In genomic region chr15:98384328-98385029, GRCh38 we compare ENCODE assay signal across 31 cellular contexts.
"Had no signal": no experiment of that assay in that cellular context is flagged by ENCODE, and none has a peak within 500 bp of the region (broad histone marks: within the 10 kb centered on the region; RNA-seq: fewer than 3 reads in every experiment).

No MANE protein-coding gene starts in this region.

- H3K36me3 ChIP-seq: adrenal gland, brain microvascular endothelial cell, SJSA1, WERI-Rb-1 had no signal

- H3K9me3 ChIP-seq: adrenal gland, SK-N-SH had no signal

- ATAC-seq: activated CD8-positive, alpha-beta T cell treated with anti-CD3 and anti-CD28 coated beads for 36 hours; activated naive CD4-positive, alpha-beta T cell treated with anti-CD3 and anti-CD28 coated beads, Interleukin-2, amount 50 U/mL, for 72 hours; activated T-cell treated with anti-CD3 and anti-CD28 coated beads, Interleukin-2, amount 50 U/mL, for 72 hours had no signal

- H3K36me3 Mint-ChIP-seq: activated naive CD4-positive, alpha-beta T cell treated with anti-CD3 and anti-CD28 coated beads, Interleukin-2, amount 50 U/mL, for 72 hours had no signal

- H3K27ac ChIP-seq: adrenal gland, brain microvascular endothelial cell, SJSA1, WERI-Rb-1 had no signal

- H3K4me1 ChIP-seq: adrenal gland, SJSA1 had no signal

- H3K9me3 Mint-ChIP-seq: activated CD4-positive, alpha-beta T cell treated with anti-CD3 and anti-CD28 coated beads, Interleukin-2, amount 10 ng/mL, durations not matched to agents 24 days and 14 days; activated naive CD4-positive, alpha-beta T cell treated with anti-CD3 and anti-CD28 coated beads for 36 hours; activated naive CD4-positive, alpha-beta T cell treated with anti-CD3 and anti-CD28 coated beads, Interleukin-2, amount 50 U/mL, for 72 hours; activated T-helper 2 cell treated with anti-CD3 and anti-CD28 coated beads, Interferon-gamma antibody, Interleukin-2, Interleukin-4, amounts not matched to agents 10 μg/mL and 5 μg/mL and 100 μg/mL, durations not matched to agents 14 hours and 24 hours and 36 hours had no signal

- H3K4me1 Mint-ChIP-seq: activated CD4-positive, alpha-beta T cell treated with anti-CD3 and anti-CD28 coated beads, Interleukin-2, amount 10 ng/mL, durations not matched to agents 24 days and 14 days had no signal

- H3K27ac Mint-ChIP-seq: activated CD4-positive, alpha-beta T cell treated with anti-CD3 and anti-CD28 coated beads, Interleukin-2, amount 10 ng/mL, durations not matched to agents 24 days and 14 days; activated CD8-positive, alpha-beta T cell treated with anti-CD3 and anti-CD28 coated beads for 36 hours; activated naive CD4-positive, alpha-beta T cell treated with anti-CD3 and anti-CD28 coated beads for 36 hours; activated naive CD4-positive, alpha-beta T cell treated with anti-CD3 and anti-CD28 coated beads, Interleukin-2, amount 50 U/mL, for 72 hours; activated T-cell treated with anti-CD3 and anti-CD28 coated beads, Interleukin-2, amount 50 U/mL, for 72 hours; activated T-helper 2 cell treated with anti-CD3 and anti-CD28 coated beads, Interferon-gamma antibody, Interleukin-2, Interleukin-4, amounts not matched to agents 10 μg/mL and 5 μg/mL and 100 μg/mL, durations not matched to agents 14 hours and 24 hours and 36 hours had no signal

- H3K9ac ChIP-seq: SK-N-SH had no signal

- H3K4me3 ChIP-seq: adrenal gland, SJSA1 had no signal

- H3K27me3 ChIP-seq: adrenal gland, brain microvascular endothelial cell, SJSA1 had no signal

- H3K4me3 Mint-ChIP-seq: activated CD4-positive, alpha-beta T cell treated with anti-CD3 and anti-CD28 coated beads, Interleukin-2, amount 10 ng/mL, durations not matched to agents 24 days and 14 days; activated CD8-positive, alpha-beta T cell treated with anti-CD3 and anti-CD28 coated beads for 36 hours; activated naive CD4-positive, alpha-beta T cell treated with anti-CD3 and anti-CD28 coated beads for 36 hours; activated T-cell treated with anti-CD3 and anti-CD28 coated beads, Interleukin-2, amount 50 U/mL, for 72 hours had no signal

- H3K4me2 ChIP-seq: SK-N-SH had no signal

- DNase-seq: activated CD4-positive, alpha-beta T cell treated with anti-CD3 and anti-CD28 coated beads, Interleukin-2, amount 10 ng/mL, durations not matched to agents 24 days and 14 days; activated CD4-positive, alpha-beta T cell treated with anti-CD3 and anti-CD28 coated beads, Interleukin-2, amount 50 U/mL, for 4 hours; activated CD8-positive, alpha-beta T cell treated with anti-CD3 and anti-CD28 coated beads for 36 hours; activated gamma-delta T cell treated with Interleukin-2 at 50 U/mL for 16 hours; activated naive CD4-positive, alpha-beta T cell treated with anti-CD3 and anti-CD28 coated beads for 36 hours; activated T-cell treated with anti-CD3 and anti-CD28 coated beads, Interleukin-2, amount 50 U/mL, for 1 hour; activated T-cell treated with anti-CD3 and anti-CD28 coated beads, Interleukin-2, amount 50 U/mL, for 72 hours; adrenal gland; brain microvascular endothelial cell; central memory CD4-positive, alpha-beta T cell; Karpas-422; KBM-7; NCI-H1092; NCI-H146; NCI-H187; NCI-H2029 treated with DMSO at 0.1 percent for 48 hours; NCI-H2107; NCI-H2171; NCI-H510A; NCI-H526; NCI-H748 treated with DMSO at 0.1 percent for 48 hours; SHP77 treated with DMSO at 0.1 percent for 48 hours; SK-N-SH; SW 1271; T-helper 1 cell; T-helper 2 cell; T-helper 9 cell; WERI-Rb-1 had no signal
